Comparison of ENCODE assay signal across 29 cellular contexts in genomic region chr6:115854866-115855665, GRCh38.
"Had no signal": no experiment of that assay in that cellular context is flagged by ENCODE, and none has a peak within 500 bp of the region (broad histone marks: within the 10 kb centered on the region; RNA-seq: fewer than 3 reads in every experiment).

No MANE protein-coding gene starts in this region.

- H3K9me3 Mint-ChIP-seq: activated T-helper 1 cell treated with anti-CD3 and anti-CD28 coated beads, Interleukin-12 subunit alpha, Interleukin-12 subunit beta, Interleukin-2, Interleukin-4 antibody, amounts not matched to agents 30 ng/mL and 10 ng/mL and 1 ng/mL, durations not matched to agents 14 hours and 24 hours and 36 hours had no signal

- DNase-seq: activated CD4-positive, alpha-beta memory T cell treated with anti-CD3 and anti-CD28 coated beads for 36 hours; activated CD4-positive, alpha-beta T cell treated with anti-CD3 and anti-CD28 coated beads for 36 hours; activated CD4-positive, alpha-beta T cell treated with anti-CD3 and anti-CD28 coated beads, Interleukin-2, amount 10 ng/mL, durations not matched to agents 24 days and 14 days; activated CD4-positive, CD25-positive, alpha-beta regulatory T cell; activated CD4-positive, CD25-positive, alpha-beta regulatory T cell treated with anti-CD3 and anti-CD28 coated beads, Interleukin-2, amount 50 U/mL, for 72 hours; activated CD8-positive, alpha-beta memory T cell treated with anti-CD3 and anti-CD28 coated beads, Interleukin-2, amount 10 ng/mL, durations not matched to agents 7 days and 5 days; activated CD8-positive, alpha-beta memory T cell treated with anti-CD3 and anti-CD28 coated beads, Interleukin-2, amount 50 U/mL, for 4 hours; activated CD8-positive, alpha-beta T cell treated with anti-CD3 and anti-CD28 coated beads, Interleukin-2, amount 10 ng/mL, durations not matched to agents 7 days and 5 days; activated effector memory CD4-positive, alpha-beta T cell treated with anti-CD3 and anti-CD28 coated beads, Interleukin-2, amount 50 U/mL, for 16 hours; activated naive CD4-positive, alpha-beta T cell treated with anti-CD3 and anti-CD28 coated beads for 36 hours; activated naive CD8-positive, alpha-beta T cell treated with anti-CD3 and anti-CD28 coated beads for 36 hours; activated naive CD8-positive, alpha-beta T cell treated with anti-CD3 and anti-CD28 coated beads, Interleukin-2, amount 50 U/mL, for 24 hours; activated T-cell treated with anti-CD3 and anti-CD28 coated beads, Interleukin-2, amount 50 U/mL, for 1 hour; activated T-cell treated with anti-CD3 and anti-CD28 coated beads, Interleukin-2, amount 50 U/mL, for 48 hours; adrenal gland; amygdala; aorta; body of pancreas; caudate nucleus; colonic mucosa; effector CD8-positive, alpha-beta T cell; foreskin fibroblast; head of caudate nucleus; T-helper 2 cell had no signal

- H3K27me3 Mint-ChIP-seq: activated CD4-positive, alpha-beta memory T cell treated with anti-CD3 and anti-CD28 coated beads for 36 hours; activated CD4-positive, alpha-beta T cell treated with anti-CD3 and anti-CD28 coated beads for 36 hours; activated CD4-positive, alpha-beta T cell treated with anti-CD3 and anti-CD28 coated beads, Interleukin-2, amount 10 ng/mL, durations not matched to agents 24 days and 14 days; activated CD8-positive, alpha-beta memory T cell treated with anti-CD3 and anti-CD28 coated beads, Interleukin-2, amount 10 ng/mL, durations not matched to agents 7 days and 5 days; activated naive CD8-positive, alpha-beta T cell treated with anti-CD3 and anti-CD28 coated beads for 36 hours; activated naive CD8-positive, alpha-beta T cell treated with anti-CD3 and anti-CD28 coated beads, Interleukin-2, amount 50 U/mL, for 24 hours had no signal

- H3K4me3 Mint-ChIP-seq: activated CD4-positive, alpha-beta memory T cell treated with anti-CD3 and anti-CD28 coated beads for 36 hours; activated CD4-positive, alpha-beta T cell treated with anti-CD3 and anti-CD28 coated beads for 36 hours; activated CD4-positive, alpha-beta T cell treated with anti-CD3 and anti-CD28 coated beads, Interleukin-2, amount 10 ng/mL, durations not matched to agents 24 days and 14 days; activated CD8-positive, alpha-beta memory T cell treated with anti-CD3 and anti-CD28 coated beads, Interleukin-2, amount 10 ng/mL, durations not matched to agents 7 days and 5 days; activated CD8-positive, alpha-beta T cell treated with anti-CD3 and anti-CD28 coated beads, Interleukin-2, amount 10 ng/mL, durations not matched to agents 7 days and 5 days; activated naive CD4-positive, alpha-beta T cell treated with anti-CD3 and anti-CD28 coated beads for 36 hours; activated naive CD4-positive, alpha-beta T cell treated with anti-CD3 and anti-CD28 coated beads, Interleukin-2, amount 50 U/mL, for 24 hours; activated naive CD8-positive, alpha-beta T cell treated with anti-CD3 and anti-CD28 coated beads for 36 hours; activated naive CD8-positive, alpha-beta T cell treated with anti-CD3 and anti-CD28 coated beads, Interleukin-2, amount 50 U/mL, for 24 hours; activated T-helper 1 cell treated with anti-CD3 and anti-CD28 coated beads, Interleukin-12 subunit alpha, Interleukin-12 subunit beta, Interleukin-2, Interleukin-4 antibody, amounts not matched to agents 30 ng/mL and 10 ng/mL and 1 ng/mL, durations not matched to agents 14 hours and 24 hours and 36 hours had no signal

- H3K4me3 ChIP-seq: adrenal gland, body of pancreas, colonic mucosa had no signal

- FAIRE-seq: frontal cortex had no signal

- H3K9me3 ChIP-seq: adrenal gland, body of pancreas, colonic mucosa had no signal

- H3K36me3 Mint-ChIP-seq: activated CD4-positive, alpha-beta memory T cell treated with anti-CD3 and anti-CD28 coated beads for 36 hours; activated CD8-positive, alpha-beta memory T cell treated with anti-CD3 and anti-CD28 coated beads, Interleukin-2, amount 10 ng/mL, durations not matched to agents 7 days and 5 days; activated naive CD4-positive, alpha-beta T cell treated with anti-CD3 and anti-CD28 coated beads, Interleukin-2, amount 50 U/mL, for 24 hours; activated naive CD8-positive, alpha-beta T cell treated with anti-CD3 and anti-CD28 coated beads for 36 hours had no signal

- H3K27ac Mint-ChIP-seq: activated CD4-positive, alpha-beta memory T cell treated with anti-CD3 and anti-CD28 coated beads for 36 hours; activated CD4-positive, alpha-beta T cell treated with anti-CD3 and anti-CD28 coated beads for 36 hours; activated CD4-positive, alpha-beta T cell treated with anti-CD3 and anti-CD28 coated beads, Interleukin-2, amount 10 ng/mL, durations not matched to agents 24 days and 14 days; activated CD8-positive, alpha-beta memory T cell treated with anti-CD3 and anti-CD28 coated beads, Interleukin-2, amount 10 ng/mL, durations not matched to agents 7 days and 5 days; activated CD8-positive, alpha-beta T cell treated with anti-CD3 and anti-CD28 coated beads, Interleukin-2, amount 10 ng/mL, durations not matched to agents 7 days and 5 days; activated naive CD4-positive, alpha-beta T cell treated with anti-CD3 and anti-CD28 coated beads for 36 hours; activated naive CD4-positive, alpha-beta T cell treated with anti-CD3 and anti-CD28 coated beads, Interleukin-2, amount 50 U/mL, for 24 hours; activated naive CD8-positive, alpha-beta T cell treated with anti-CD3 and anti-CD28 coated beads for 36 hours; activated naive CD8-positive, alpha-beta T cell treated with anti-CD3 and anti-CD28 coated beads, Interleukin-2, amount 50 U/mL, for 24 hours; activated T-helper 1 cell treated with anti-CD3 and anti-CD28 coated beads, Interleukin-12 subunit alpha, Interleukin-12 subunit beta, Interleukin-2, Interleukin-4 antibody, amounts not matched to agents 30 ng/mL and 10 ng/mL and 1 ng/mL, durations not matched to agents 14 hours and 24 hours and 36 hours; activated T-helper 2 cell treated with anti-CD3 and anti-CD28 coated beads, Interferon-gamma antibody, Interleukin-2, Interleukin-4, amounts not matched to agents 10 μg/mL and 5 μg/mL and 100 μg/mL, durations not matched to agents 14 hours and 24 hours and 36 hours had no signal

- H3K4me1 ChIP-seq: adrenal gland, body of pancreas, colonic mucosa had no signal

- H3K4me1 Mint-ChIP-seq: activated CD4-positive, alpha-beta T cell treated with anti-CD3 and anti-CD28 coated beads for 36 hours; activated CD4-positive, alpha-beta T cell treated with anti-CD3 and anti-CD28 coated beads, Interleukin-2, amount 10 ng/mL, durations not matched to agents 24 days and 14 days; activated CD8-positive, alpha-beta memory T cell treated with anti-CD3 and anti-CD28 coated beads, Interleukin-2, amount 10 ng/mL, durations not matched to agents 7 days and 5 days; activated naive CD4-positive, alpha-beta T cell treated with anti-CD3 and anti-CD28 coated beads, Interleukin-2, amount 50 U/mL, for 24 hours; activated naive CD8-positive, alpha-beta T cell treated with anti-CD3 and anti-CD28 coated beads for 36 hours; activated naive CD8-positive, alpha-beta T cell treated with anti-CD3 and anti-CD28 coated beads, Interleukin-2, amount 50 U/mL, for 24 hours had no signal

- H3K36me3 ChIP-seq: adrenal gland, colonic mucosa had no signal

- H3K27ac ChIP-seq: adrenal gland, body of pancreas, colonic mucosa had no signal

- ATAC-seq: activated CD4-positive, alpha-beta T cell treated with anti-CD3 and anti-CD28 coated beads for 36 hours; activated CD8-positive, alpha-beta memory T cell treated with anti-CD3 and anti-CD28 coated beads, Interleukin-2, amount 10 ng/mL, durations not matched to agents 7 days and 5 days; activated CD8-positive, alpha-beta T cell treated with anti-CD3 and anti-CD28 coated beads, Interleukin-2, amount 10 ng/mL, durations not matched to agents 7 days and 5 days; activated naive CD8-positive, alpha-beta T cell treated with anti-CD3 and anti-CD28 coated beads, Interleukin-2, amount 50 U/mL, for 24 hours; body of pancreas; esophagus mucosa had no signal

- H3K27me3 ChIP-seq: adrenal gland, body of pancreas, colonic mucosa had no signal
